14 cellular contexts compared by ENCODE assay signal in the genomic region with DNA sequence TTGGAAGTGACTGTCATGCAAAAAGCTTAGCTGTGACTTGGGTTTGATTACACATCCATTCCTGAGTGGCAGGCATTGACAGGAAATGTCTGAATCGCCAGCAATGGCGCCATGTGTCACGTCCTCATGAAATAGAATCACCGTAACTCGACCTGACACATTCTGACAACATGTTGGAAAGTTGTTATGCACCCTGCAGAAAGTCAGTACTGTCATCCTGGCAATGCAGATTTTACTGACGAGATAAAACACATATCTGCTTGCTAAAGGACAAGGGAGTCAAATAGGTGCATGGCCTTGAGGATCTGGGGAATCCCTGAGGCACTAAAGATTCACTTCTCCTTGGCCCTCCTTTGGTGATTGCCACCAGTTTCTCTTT.
DNase-seq lines count a peak whose midpoint lies in the region; ATAC-seq, FAIRE-seq and TF ChIP-seq lines count a peak whose summit lies in the region.
"Had no signal": no experiment of that assay in that cellular context is flagged by ENCODE, and none has a peak within 500 bp of the region (broad histone marks: within the 10 kb centered on the region; RNA-seq: fewer than 3 reads in every experiment).

No MANE protein-coding gene starts in this region.

- peak overlapping the region; percentile 55 for H3K4me2 ChIP-seq in hepatocyte

- no peak overlapping the region for H2AFZ ChIP-seq in hepatocyte

- WGBS in hepatocyte (ENCODE audit: low lambda C conversion rate, missing lambda C conversion rate) = 67% methylated on average over 6 of the region's 6 CpGs

- H3K4me3 ChIP-seq in hepatocyte (no peak overlapping the region), skeletal muscle tissue (ENCODE audit: low read length in 3 of 3) (no peak overlapping the region)
- H3K4me3 ChIP-seq: GM12878 had no signal

- no peak for TF ChIP-seq CTCF in hepatocyte (IDR thresholded peaks at IDR 0.05; ENCODE audit: poor library complexity)

- FAIRE-seq in RCC 7860 (lab: Jason Lieb, UNC) = no peak
- FAIRE-seq: GM12878, GM19239 had no signal

- H3K79me2 ChIP-seq in hepatocyte = no peaks in the 10 kb centered on the region

- H3K9me3 ChIP-seq in hepatocyte (ENCODE audit: low read depth) (no peaks in the 10 kb centered on the region), skeletal muscle tissue (ENCODE audit: control insufficient read depth in 3 of 3, low read length in 3 of 3) (no peaks in the 10 kb centered on the region)

- DNase-seq in DMS79 treated with DMSO at 0.1 percent for 48 hours (lab: John Stamatoyannopoulos, UW) (peak; percentile 23), DMS79 (lab: John Stamatoyannopoulos, UW) (no peak), RCC 7860 (ENCODE audit: low spot score) (peak; percentile 67), hepatocyte (ENCODE audit: low spot score) (no peak)
- no peak for DNase-seq in activated effector memory CD4-positive, alpha-beta T cell treated with anti-CD3 and anti-CD28 coated beads, Interleukin-2, amount 50 U/mL, for 16 hours
- DNase-seq: activated CD4-positive, alpha-beta memory T cell treated with anti-CD3 and anti-CD28 coated beads for 36 hours; activated gamma-delta T cell; Calu3; stimulated activated CD4-positive, alpha-beta T cell treated with anti-CD3 and anti-CD28 coated beads, Interleukin-15, amount 100 ng/mL, for 24 hours had no signal

- H3K4me1 ChIP-seq in hepatocyte (ENCODE audit: insufficient read depth) (peaks cover 19% of the 10 kb centered on the region), skeletal muscle tissue (ENCODE audit: control insufficient read depth in 3 of 3, insufficient read depth in 3 of 3, low read length in 3 of 3) (peaks cover 13 to 23% (median 14%) of the 10 kb centered on the region in 3 donors)

- H3K27ac ChIP-seq in hepatocyte (no peak overlapping the region), skeletal muscle tissue (ENCODE audit: low read depth, low read length) (peak overlapping the region; percentile 67)

- H3K27me3 ChIP-seq in hepatocyte (no peaks in the 10 kb centered on the region), skeletal muscle tissue (ENCODE audit: control insufficient read depth in 3 of 3, insufficient read depth in 3 of 3, low read length in 3 of 3) (no peaks in the 10 kb centered on the region)

- H3K9me2 ChIP-seq in hepatocyte (replicated peaks; ENCODE audit: insufficient read depth) = no peaks in the 10 kb centered on the region

- peak overlapping the region in 1 of 3 donors; percentile 10 for H3K9ac ChIP-seq in skeletal muscle tissue (ENCODE audit: low read depth in 1 of 3, low read length in 3 of 3)

- H3K36me3 ChIP-seq in hepatocyte (replicated peaks; ENCODE audit: insufficient read depth, low read depth) (no peaks in the 10 kb centered on the region), skeletal muscle tissue (ENCODE audit: control insufficient read depth in 3 of 3, insufficient read depth in 3 of 3, low read length in 3 of 3) (no peaks in the 10 kb centered on the region)

- ATAC-seq in HG03196 (IDR thresholded peaks at IDR 0.05; ENCODE audit: unreplicated experiment) (no peak), HG03108 (IDR thresholded peaks at IDR 0.05; ENCODE audit: unreplicated experiment) (no peak)
- ATAC-seq: GM12878 had no signal

- H4K20me1 ChIP-seq in hepatocyte (ENCODE audit: insufficient read depth, poor library complexity, severe bottlenecking) = no peaks in the 10 kb centered on the region

Comparison
In these comparisons a context has a peak if more than half of its experiments do, and no peak if none do; other contexts are left out.
1. DNase-seq: peak in DMS79 treated with DMSO at 0.1 percent for 48 hours (single experiment) and RCC 7860 (single experiment); none in DMS79 (single experiment), hepatocyte (single experiment) and activated effector memory CD4-positive, alpha-beta T cell treated with anti-CD3 and anti-CD28 coated beads, Interleukin-2, amount 50 U/mL, for 16 hours (single experiment).